ENCODE assay signal across 1 cellular context in the genomic region with DNA sequence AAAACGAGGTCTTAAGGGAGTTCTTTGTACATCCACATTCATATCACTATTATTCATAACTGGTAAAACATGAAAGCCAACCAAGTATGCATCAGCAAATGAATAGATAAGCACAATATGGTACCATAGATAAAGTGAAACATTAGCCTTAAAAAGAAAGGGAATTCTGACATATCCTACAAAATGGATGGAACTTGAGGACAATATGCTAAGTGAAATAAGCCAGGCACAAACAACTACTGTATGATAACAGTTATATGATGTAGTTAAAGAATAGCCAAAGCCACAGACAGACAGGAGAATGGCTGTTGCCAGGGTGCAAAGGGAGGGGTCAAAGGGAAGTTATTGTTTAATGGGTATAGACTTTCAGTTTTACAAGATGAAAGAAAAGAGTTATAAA.
A peak's percentile ranks its signal among the peaks of the same experiment; 100 is the strongest.
TF ChIP-seq lines count a peak whose summit lies in the region.

No MANE protein-coding gene starts in this region.

TF ChIP-seq in HepG2, 621 proteins besides CTCF, POLR2A, EP300 and RAD21 (continued from another document):
- TF ChIP-seq, protein P1, sequence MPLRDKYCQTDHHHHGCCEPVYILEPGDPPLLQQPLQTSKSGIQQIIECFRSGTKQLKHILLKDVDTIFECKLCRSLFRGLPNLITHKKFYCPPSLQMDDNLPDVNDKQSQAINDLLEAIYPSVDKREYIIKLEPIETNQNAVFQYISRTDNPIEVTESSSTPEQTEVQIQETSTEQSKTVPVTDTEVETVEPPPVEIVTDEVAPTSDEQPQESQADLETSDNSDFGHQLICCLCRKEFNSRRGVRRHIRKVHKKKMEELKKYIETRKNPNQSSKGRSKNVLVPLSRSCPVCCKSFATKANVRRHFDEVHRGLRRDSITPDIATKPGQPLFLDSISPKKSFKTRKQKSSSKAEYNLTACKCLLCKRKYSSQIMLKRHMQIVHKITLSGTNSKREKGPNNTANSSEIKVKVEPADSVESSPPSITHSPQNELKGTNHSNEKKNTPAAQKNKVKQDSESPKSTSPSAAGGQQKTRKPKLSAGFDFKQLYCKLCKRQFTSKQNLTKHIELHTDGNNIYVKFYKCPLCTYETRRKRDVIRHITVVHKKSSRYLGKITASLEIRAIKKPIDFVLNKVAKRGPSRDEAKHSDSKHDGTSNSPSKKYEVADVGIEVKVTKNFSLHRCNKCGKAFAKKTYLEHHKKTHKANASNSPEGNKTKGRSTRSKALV (CRISPR knock-in tag; IDR thresholded peaks at IDR 0.05) = no peak
- TF ChIP-seq DNMT3B (CRISPR knock-in tag; conservative IDR thresholded peaks at IDR 0.05) (no peak), SOX5 (CRISPR knock-in tag; IDR thresholded peaks at IDR 0.05; ENCODE audit: borderline replicate concordance) (peak; percentile 18; the same call in 1 of the 2 replicates)
- TF ChIP-seq, protein P2, sequence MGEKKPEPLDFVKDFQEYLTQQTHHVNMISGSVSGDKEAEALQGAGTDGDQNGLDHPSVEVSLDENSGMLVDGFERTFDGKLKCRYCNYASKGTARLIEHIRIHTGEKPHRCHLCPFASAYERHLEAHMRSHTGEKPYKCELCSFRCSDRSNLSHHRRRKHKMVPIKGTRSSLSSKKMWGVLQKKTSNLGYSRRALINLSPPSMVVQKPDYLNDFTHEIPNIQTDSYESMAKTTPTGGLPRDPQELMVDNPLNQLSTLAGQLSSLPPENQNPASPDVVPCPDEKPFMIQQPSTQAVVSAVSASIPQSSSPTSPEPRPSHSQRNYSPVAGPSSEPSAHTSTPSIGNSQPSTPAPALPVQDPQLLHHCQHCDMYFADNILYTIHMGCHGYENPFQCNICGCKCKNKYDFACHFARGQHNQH (CRISPR knock-in tag; IDR thresholded peaks at IDR 0.05) = no peak
